13 cellular contexts compared by ENCODE assay signal in the genomic region with DNA sequence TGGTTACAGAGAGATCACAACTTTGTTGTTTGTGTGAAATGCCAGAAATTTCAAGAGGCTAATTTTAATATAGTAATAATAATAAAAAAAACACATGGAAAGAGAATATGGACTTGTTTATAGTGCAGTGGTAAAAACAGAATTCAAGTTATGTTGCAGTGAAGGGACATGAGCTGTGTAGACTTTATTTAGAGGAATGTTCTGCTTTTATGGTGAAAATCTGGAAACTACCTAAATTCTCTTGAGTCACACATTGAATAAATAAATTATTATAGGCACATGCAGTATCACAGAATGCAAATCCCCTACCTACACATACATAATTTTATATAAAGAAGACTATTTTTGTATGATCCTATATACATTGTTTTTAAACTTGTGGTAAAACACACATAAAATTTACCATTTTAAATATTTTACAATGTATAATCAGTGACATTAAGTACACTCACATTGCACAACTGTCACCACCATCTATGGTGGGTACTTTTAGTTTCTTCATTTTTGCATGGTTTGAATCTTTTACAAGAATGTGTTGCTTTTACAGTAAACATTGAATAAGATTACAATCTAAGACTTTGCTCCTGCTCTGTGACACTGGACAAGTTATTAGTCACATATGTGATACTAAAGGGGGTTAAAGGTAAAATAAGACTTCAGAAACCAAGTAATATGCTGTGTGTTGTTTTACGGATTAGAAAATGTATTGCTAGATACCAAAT.
"Had no signal": no experiment of that assay in that cellular context is flagged by ENCODE, and none has a peak within 500 bp of the region (broad histone marks: within the 10 kb centered on the region; RNA-seq: fewer than 3 reads in every experiment).

No MANE protein-coding gene starts in this region.

- H3K9me3 ChIP-seq: stomach, testis, upper lobe of left lung had no signal

- H3K27me3 ChIP-seq: brain microvascular endothelial cell, stomach, testis, upper lobe of left lung had no signal

- DNase-seq: activated CD4-positive, alpha-beta T cell treated with anti-CD3 and anti-CD28 coated beads, Interleukin-2, amount 10 ng/mL, durations not matched to agents 7 days and 5 days; activated CD8-positive, alpha-beta memory T cell treated with anti-CD3 and anti-CD28 coated beads for 24 hours; activated naive CD8-positive, alpha-beta T cell treated with anti-CD3 and anti-CD28 coated beads for 36 hours; anterior cingulate cortex; brain microvascular endothelial cell; effector memory CD4-positive, alpha-beta T cell; glutamatergic neuron; kidney glomerular epithelial cell; stimulated activated CD4-positive, alpha-beta T cell treated with anti-CD3 and anti-CD28 coated beads, Interleukin-12 subunit alpha, Interleukin-12 subunit beta, amount 100 ng/mL, for 4 hours; stimulated activated CD4-positive, alpha-beta T cell treated with anti-CD3 and anti-CD28 coated beads, Interleukin-2, amount 100 ng/mL, for 24 hours; stomach; testis; upper lobe of left lung had no signal

- H3K36me3 ChIP-seq: brain microvascular endothelial cell had no signal

- H3K4me1 ChIP-seq: stomach, testis had no signal

- H3K4me3 ChIP-seq: stomach, testis, upper lobe of left lung had no signal
